16 cellular contexts compared by ENCODE assay signal in genomic region chr13:110642291-110642981, GRCh38.
"Had no signal": no experiment of that assay in that cellular context is flagged by ENCODE, and none has a peak within 500 bp of the region (broad histone marks: within the 10 kb centered on the region; RNA-seq: fewer than 3 reads in every experiment).

No MANE protein-coding gene starts in this region.

- H3K27me3 ChIP-seq: body of pancreas, sigmoid colon, upper lobe of right lung had no signal

- H3K4me3 Mint-ChIP-seq: natural killer cell, T-cell had no signal

- H3K36me3 Mint-ChIP-seq: natural killer cell had no signal

- H3K4me1 Mint-ChIP-seq: natural killer cell had no signal

- H3K4me3 ChIP-seq: body of pancreas, lung, sigmoid colon, smooth muscle cell, upper lobe of right lung had no signal

- H3K4me2 ChIP-seq: smooth muscle cell had no signal

- ATAC-seq: body of pancreas, natural killer cell, T-cell, upper lobe of right lung had no signal

- DNase-seq: activated CD8-positive, alpha-beta memory T cell treated with anti-CD3 and anti-CD28 coated beads for 24 hours; activated effector memory CD4-positive, alpha-beta T cell treated with anti-CD3 and anti-CD28 coated beads, Interleukin-2, amount 50 U/mL, for 16 hours; activated naive CD4-positive, alpha-beta T cell treated with anti-CD3 and anti-CD28 coated beads, Interleukin-2, amount 50 U/mL, for 16 hours; foreskin fibroblast; kidney; natural killer cell; nucleus accumbens; sigmoid colon; stimulated activated CD4-positive, alpha-beta T cell treated with anti-CD3 and anti-CD28 coated beads, Interleukin-2, amount 100 ng/mL, for 48 hours; stimulated activated CD8-positive, alpha-beta memory T cell treated with anti-CD3 and anti-CD28 coated beads, Interleukin-4, amount 100 ng/mL, for 48 hours; stimulated activated naive CD4-positive, alpha-beta T cell; T-cell; upper lobe of right lung had no signal

- H3K27ac Mint-ChIP-seq: natural killer cell, T-cell had no signal

- H3K9me3 Mint-ChIP-seq: natural killer cell, T-cell had no signal

- H3K9me3 ChIP-seq: body of pancreas, sigmoid colon, upper lobe of right lung had no signal

- H3K27me3 Mint-ChIP-seq: T-cell had no signal

- H3K4me1 ChIP-seq: upper lobe of right lung had no signal

- H3K27ac ChIP-seq: body of pancreas, upper lobe of right lung had no signal
